ENCODE assay signal across 10 cellular contexts in genomic region chr11:64876226-64876750, GRCh38. TPM values are rescaled to one million over a fixed set of nuclear protein-coding genes. Genes with fewer than 3 reads are reported as not detected.
DNase-seq lines count a peak whose midpoint lies in the region; ATAC-seq, FAIRE-seq and TF ChIP-seq lines count a peak whose summit lies in the region.
"Had no signal": no experiment of that assay in that cellular context is flagged by ENCODE, and none has a peak within 500 bp of the region (broad histone marks: within the 10 kb centered on the region; RNA-seq: fewer than 3 reads in every experiment).

No MANE protein-coding gene starts in this region.

- no peak overlapping the region for H2BK120ac ChIP-seq in mesendoderm (ENCODE audit: low read depth, low read length)

- H3K27me3 ChIP-seq in K562 (ENCODE audit: control insufficient read depth in 2 of 2, insufficient read depth in 2 of 2, low read length in 2 of 2), result no peaks in the 10 kb centered on the region; a peak in 1 of 5 replicates
- no peaks in the 10 kb centered on the region for H3K27me3 ChIP-seq in mesendoderm (ENCODE audit: insufficient read depth, low read length, poor library complexity)
- H3K27me3 ChIP-seq in tibial artery, result no peaks in the 10 kb centered on the region

- H3K9me3 ChIP-seq in K562 (replicated peaks; ENCODE audit: control insufficient read depth, insufficient read depth, low read depth, low read length) (no peaks in the 10 kb centered on the region), tibial artery (no peaks in the 10 kb centered on the region)

- ATAC-seq in K562 (no peak), GM18909 (IDR thresholded peaks at IDR 0.05; ENCODE audit: poor library complexity, unreplicated experiment) (no peak), GM18505 (IDR thresholded peaks at IDR 0.05; ENCODE audit: unreplicated experiment) (no peak), HG03469 (IDR thresholded peaks at IDR 0.05; ENCODE audit: unreplicated experiment) (no peak)

- H2AK5ac ChIP-seq in mesendoderm (ENCODE audit: low read length), result no peak overlapping the region

- peaks cover 39% of the 10 kb centered on the region; the same call in 2 of the 3 replicates for H3K36me3 ChIP-seq in K562 (ENCODE audit: control insufficient read depth, insufficient read depth, low read length)
- no peaks in the 10 kb centered on the region for H3K36me3 ChIP-seq in mesendoderm (ENCODE audit: control insufficient read depth, insufficient read depth, low read length)
- H3K36me3 ChIP-seq in tibial artery, result peaks cover 9 to 36% (median 26%) of the 10 kb centered on the region in 3 donors

- CTCF ChIA-PET in K562 (lab: Yijun Ruan, JAX; ENCODE audit: low intra/inter-chr PET ratio), result no interaction called here

- no peak overlapping the region for H3K56ac ChIP-seq in mesendoderm (ENCODE audit: low read length)

- no peak for TF ChIP-seq RAD21 in K562 (CRISPR knock-in tag; conservative IDR thresholded peaks at IDR 0.05 in 1 of 2, IDR thresholded peaks at IDR 0.05 in 1 of 2)

- no peak overlapping the region for H2BK15ac ChIP-seq in mesendoderm (replicated peaks; ENCODE audit: low read depth)

- H2AFZ ChIP-seq in K562 (ENCODE audit: low read depth, low read length), result no peak overlapping the region

- TF ChIP-seq CTCF in K562 (IDR thresholded peaks at IDR 0.05 in 2 of 3, conservative IDR thresholded peaks at IDR 0.05 in 1 of 3; ENCODE audit: insufficient read depth in 2 of 3, low read depth in 1 of 3, low read length in 3 of 3), result no peak
- TF ChIP-seq CTCF in tibial artery (IDR thresholded peaks at IDR 0.05), result no peak

- H3K4me2 ChIP-seq in K562 (ENCODE audit: insufficient read depth, low read length) (peak overlapping the region; percentile 95), mesendoderm (ENCODE audit: low read length) (no peak overlapping the region)

- H3K4me3 ChIP-seq in K562, result peak overlapping the region; percentile 71; the same call in 1 of the 2 replicates
- H3K4me3 ChIP-seq in mesendoderm (ENCODE audit: low read length), result no peak overlapping the region
- peak overlapping the region; percentile 66 to 71 for H3K4me3 ChIP-seq in tibial artery

- H3K79me2 ChIP-seq in K562 (ENCODE audit: control insufficient read depth, insufficient read depth, low read length), result peaks cover 65% of the 10 kb centered on the region
- no peaks in the 10 kb centered on the region for H3K79me2 ChIP-seq in mesendoderm (ENCODE audit: control insufficient read depth, insufficient read depth, low read length)

- no peak for TF ChIP-seq EP300 in K562 (IDR thresholded peaks at IDR 0.05; ENCODE audit: low read length)

- no TSS peak for BruUV-seq in K562 (replicated peaks; lab: Mats Ljungman, UMichigan)

- intact Hi-C loops in K562 (cut with micrococcal nuclease) (no loop called here), tibial artery (cut with DNase I; ENCODE audit: low total_unique reads) (no loop called here)

- H3K23ac ChIP-seq in mesendoderm (ENCODE audit: low read length), result no peak overlapping the region

- H3K4ac ChIP-seq in mesendoderm (ENCODE audit: low read depth, low read length), result no peak overlapping the region

- H4K5ac ChIP-seq in mesendoderm (ENCODE audit: low read length), result no peak overlapping the region

- H3K9me1 ChIP-seq in K562 (ENCODE audit: control insufficient read depth, insufficient read depth, low read length), result no peaks in the 10 kb centered on the region

- 57% methylated on average over 11 of the region's 12 CpGs for WGBS in K562 (ENCODE audit: insufficient coverage, low coverage, missing lambda C conversion rate)
- WGBS in mesendoderm (ENCODE audit: extremely low coverage, insufficient coverage, low lambda C conversion rate), result no CpG with 5 or more reads among the region's 12 CpGs

- POLR2A ChIA-PET in K562 (lab: Yijun Ruan, JAX), result interaction anchor here (0.6 to 9.0 kb wide), 8 partner anchors 9 to 1192 kb away, joined by 3 to 109 read pairs (median 9); no protein-coding TSS in a partner anchor

- in situ Hi-C loops in K562 (cut with MboI), result no loop called here

- peaks cover 33 to 66% of the 10 kb centered on the region in 2 experiments for H3K4me1 ChIP-seq in K562 (replicated peaks in 1 of 2; ENCODE audit: control insufficient read depth in 2 of 2, insufficient read depth in 2 of 2, low read length in 2 of 2)
- H3K4me1 ChIP-seq in mesendoderm (ENCODE audit: control insufficient read depth, low read depth, low read length), result peaks cover 10% of the 10 kb centered on the region
- H3K4me1 ChIP-seq in tibial artery, result peaks cover 0 to 75% (median 57%) of the 10 kb centered on the region in 4 donors

- peak; percentile 62 for DNase-seq in activated naive CD4-positive, alpha-beta T cell treated with Interleukin-2 at 50 U/mL for 16 hours
- no peak for DNase-seq in activated naive CD4-positive, alpha-beta T cell (lab: John Stamatoyannopoulos, UW)
- DNase-seq in K562 (ENCODE audit: extremely low read depth in 1 of 4, low spot score in 3 of 4) (no peak), mesendoderm (no peak), tibial artery (no peak)
- DNase-seq: NCI-H187 treated with DMSO at 0.1 percent for 48 hours had no signal

- no peak overlapping the region; the same call in 2 of the 3 replicates for H3K27ac ChIP-seq in K562 (ENCODE audit: extremely low read depth, low read depth, low read length)
- no peak overlapping the region for H3K27ac ChIP-seq in mesendoderm (ENCODE audit: low read depth, low read length)
- H3K27ac ChIP-seq in tibial artery, result peak overlapping the region; percentile 81 to 97

- FAIRE-seq in K562 (lab: Jason Lieb, UNC), result no peak

- peak overlapping the region; percentile 70 to 99; a peak in 3 of 4 replicates for H3K9ac ChIP-seq in K562 (ENCODE audit: insufficient read depth in 1 of 2, low read depth in 2 of 2, low read length in 2 of 2)
- peak overlapping the region; percentile 96 for H3K9ac ChIP-seq in mesendoderm (ENCODE audit: low read length)

- no peak overlapping the region for H2BK5ac ChIP-seq in mesendoderm (ENCODE audit: low read length)

- peaks cover 15% of the 10 kb centered on the region for H3K79me1 ChIP-seq in mesendoderm (ENCODE audit: low read length)

- TF ChIP-seq POLR2A in K562 (conservative IDR thresholded peaks at IDR 0.05) (no peak), GM18505 (IDR thresholded peaks at IDR 0.05; ENCODE audit: borderline replicate concordance, extremely low read depth, insufficient read depth, insufficient read length) (no peak)

- no peak overlapping the region for H3K18ac ChIP-seq in mesendoderm (ENCODE audit: low read length)

- H4K8ac ChIP-seq in mesendoderm (ENCODE audit: low read depth, low read length), result no peak overlapping the region

- H4K20me1 ChIP-seq in K562 (replicated peaks; ENCODE audit: control insufficient read depth, insufficient read depth, low read length), result peaks cover 14% of the 10 kb centered on the region; the same call in 1 of the 2 replicates

RNA-seq across cellular contexts. Expression of gene EHD1, which starts 2.1 kb away (rescaled TPM):
- total RNA-seq in K562 (2011; cell fraction: chromatin; rRNA removed; ENCODE audit: low replicate concordance), result 20.8 and 92.1 TPM in 2 replicates
- total RNA-seq in K562 (2011; cell fraction: nucleolus; rRNA removed), result 57.7 and 64.3 TPM in 2 replicates
- 24.2 and 37.8 TPM in 2 replicates for total RNA-seq in K562 (2011; cell fraction: nucleoplasm; rRNA removed)
- total RNA-seq in K562 (2014; rRNA removed) (39.1 and 40.0 TPM in 2 replicates), K562 (2014; rRNA removed; fragmentation: Illumina TruSeq; extraction: Trizol) (7.2 and 11.5 TPM in 2 replicates), K562 (2015; rRNA removed; fragmentation: Illumina TruSeq; extraction: Trizol) (12.7 and 12.9 TPM in 2 replicates), K562 (2021) (65.0 and 69.6 TPM in 2 replicates)
- polyA plus RNA-seq in K562 (2011; rRNA removed) (16.4 and 34.2 TPM in 2 replicates), K562 (2014; fragmentation: Illumina TruSeq; extraction: Trizol) (41.0 and 45.1 TPM in 2 replicates), K562 (2014; fragmentation: Nextera tagmentation; extraction: Ambion mirVana) (under 1 TPM; 0.46 to 0.59 TPM), K562 (2014; rRNA removed) (26.8 and 27.3 TPM in 2 replicates)
- 30.6 and 56.6 TPM in 2 replicates for polyA plus RNA-seq in K562 (2011; cell fraction: cytosol; rRNA removed)
- polyA plus RNA-seq in K562 (2011; cell fraction: nucleus; rRNA removed), result 30.2 and 48.9 TPM in 2 replicates
- 38.5 and 52.8 TPM in 2 replicates for polyA plus RNA-seq in K562 (2012)
- polyA minus RNA-seq in K562 (2011; rRNA and poly(A)+ RNA removed), result 26.8 and 39.2 TPM in 2 replicates
- 50.9 and 64.3 TPM in 2 replicates for polyA minus RNA-seq in K562 (2011; cell fraction: cytosol; rRNA and poly(A)+ RNA removed)
- polyA minus RNA-seq in K562 (2011; cell fraction: nucleus; rRNA and poly(A)+ RNA removed), result 17.4 and 22.8 TPM in 2 replicates
- 21.1 TPM for polyA plus RNA-seq in mesendoderm (2013, experiment 1 of 2)
- polyA plus RNA-seq in mesendoderm (2013, experiment 2 of 2), result 21.9 TPM

RNA-seq across cellular contexts. Expression of gene CDC42BPG, which starts 31.8 kb away (rescaled TPM):
- 19.1 and 64.6 TPM in 2 replicates for total RNA-seq in K562 (2011; cell fraction: chromatin; rRNA removed; ENCODE audit: low replicate concordance)
- 33.3 and 37.9 TPM in 2 replicates for total RNA-seq in K562 (2011; cell fraction: nucleolus; rRNA removed)
- 16.2 and 19.7 TPM in 2 replicates for total RNA-seq in K562 (2011; cell fraction: nucleoplasm; rRNA removed)
- total RNA-seq in K562 (2014; rRNA removed), result 4.0 and 7.1 TPM in 2 replicates
- total RNA-seq in K562 (2014; rRNA removed; fragmentation: Illumina TruSeq; extraction: Trizol), result 0.99 and 1.1 TPM in 2 replicates
- total RNA-seq in K562 (2015; rRNA removed; fragmentation: Illumina TruSeq; extraction: Trizol), result 2.1 and 2.5 TPM in 2 replicates
- 7.4 and 8.8 TPM in 2 replicates for total RNA-seq in K562 (2021)
- 2.2 and 3.6 TPM in 2 replicates for polyA plus RNA-seq in K562 (2011; rRNA removed)
- polyA plus RNA-seq in K562 (2011; cell fraction: cytosol; rRNA removed), result 2.0 and 4.5 TPM in 2 replicates
- polyA plus RNA-seq in K562 (2011; cell fraction: nucleus; rRNA removed), result 15.1 and 28.5 TPM in 2 replicates
- polyA plus RNA-seq in K562 (2012), result 4.7 and 6.3 TPM in 2 replicates
- 1.8 and 4.6 TPM in 2 replicates for polyA plus RNA-seq in K562 (2014; fragmentation: Illumina TruSeq; extraction: Trizol)
- under 1 TPM; 0.04 to 0.08 TPM for polyA plus RNA-seq in K562 (2014; fragmentation: Nextera tagmentation; extraction: Ambion mirVana)
- 7.9 and 11.8 TPM in 2 replicates for polyA plus RNA-seq in K562 (2014; rRNA removed)
- polyA minus RNA-seq in K562 (2011; rRNA and poly(A)+ RNA removed), result 2.1 and 3.0 TPM in 2 replicates
- 3.2 and 3.5 TPM in 2 replicates for polyA minus RNA-seq in K562 (2011; cell fraction: cytosol; rRNA and poly(A)+ RNA removed)
- polyA minus RNA-seq in K562 (2011; cell fraction: nucleus; rRNA and poly(A)+ RNA removed), result 12.1 and 12.2 TPM in 2 replicates
- 3.2 TPM for polyA plus RNA-seq in mesendoderm (2013, experiment 1 of 2)
- polyA plus RNA-seq in mesendoderm (2013, experiment 2 of 2), result 3.4 TPM

RNA-seq across cellular contexts. Expression of gene ATG2A, which starts 40.7 kb away (rescaled TPM):
- 50.6 and 183 TPM in 2 replicates for total RNA-seq in K562 (2011; cell fraction: chromatin; rRNA removed; ENCODE audit: low replicate concordance)
- 131 and 133 TPM in 2 replicates for total RNA-seq in K562 (2011; cell fraction: nucleolus; rRNA removed)
- 70.0 and 70.2 TPM in 2 replicates for total RNA-seq in K562 (2011; cell fraction: nucleoplasm; rRNA removed)
- total RNA-seq in K562 (2014; rRNA removed) (22.2 and 22.4 TPM in 2 replicates), K562 (2014; rRNA removed; fragmentation: Illumina TruSeq; extraction: Trizol) (3.2 and 3.6 TPM in 2 replicates), K562 (2015; rRNA removed; fragmentation: Illumina TruSeq; extraction: Trizol) (6.2 and 7.7 TPM in 2 replicates), K562 (2021) (37.7 and 45.9 TPM in 2 replicates)
- polyA plus RNA-seq in K562 (2011; rRNA removed) (4.6 and 11.2 TPM in 2 replicates), K562 (2014; fragmentation: Illumina TruSeq; extraction: Trizol) (5.2 and 15.8 TPM in 2 replicates), K562 (2014; fragmentation: Nextera tagmentation; extraction: Ambion mirVana) (under 1 TPM; 0.25 to 0.53 TPM), K562 (2014; rRNA removed) (21.0 and 21.6 TPM in 2 replicates)
- 6.2 and 17.3 TPM in 2 replicates for polyA plus RNA-seq in K562 (2011; cell fraction: cytosol; rRNA removed)
- 42.8 and 78.0 TPM in 2 replicates for polyA plus RNA-seq in K562 (2011; cell fraction: nucleus; rRNA removed)
- polyA plus RNA-seq in K562 (2012), result 22.5 and 32.9 TPM in 2 replicates
- 5.7 and 7.2 TPM in 2 replicates for polyA minus RNA-seq in K562 (2011; rRNA and poly(A)+ RNA removed)
- 18.2 and 19.4 TPM in 2 replicates for polyA minus RNA-seq in K562 (2011; cell fraction: cytosol; rRNA and poly(A)+ RNA removed)
- 45.1 and 49.8 TPM in 2 replicates for polyA minus RNA-seq in K562 (2011; cell fraction: nucleus; rRNA and poly(A)+ RNA removed)
- polyA plus RNA-seq in mesendoderm (2013, experiment 1 of 2), result 5.1 TPM
- polyA plus RNA-seq in mesendoderm (2013, experiment 2 of 2), result 5.4 TPM

RNA-seq across cellular contexts. Expression of gene PPP2R5B, which starts 48.2 kb away (rescaled TPM):
- total RNA-seq in K562 (2011; cell fraction: chromatin; rRNA removed; ENCODE audit: low replicate concordance), result 18.6 and 35.5 TPM in 2 replicates
- total RNA-seq in K562 (2011; cell fraction: nucleolus; rRNA removed), result 16.1 and 22.7 TPM in 2 replicates
- total RNA-seq in K562 (2011; cell fraction: nucleoplasm; rRNA removed), result 17.8 and 18.6 TPM in 2 replicates
- total RNA-seq in K562 (2014; rRNA removed) (3.3 and 5.2 TPM in 2 replicates), K562 (2014; rRNA removed; fragmentation: Illumina TruSeq; extraction: Trizol) (1.8 and 3.2 TPM in 2 replicates), K562 (2015; rRNA removed; fragmentation: Illumina TruSeq; extraction: Trizol) (2.5 and 2.6 TPM in 2 replicates), K562 (2021) (6.4 and 7.8 TPM in 2 replicates)
- polyA plus RNA-seq in K562 (2011; rRNA removed) (7.3 and 11.1 TPM in 2 replicates), K562 (2014; fragmentation: Illumina TruSeq; extraction: Trizol) (5.1 and 5.2 TPM in 2 replicates), K562 (2014; fragmentation: Nextera tagmentation; extraction: Ambion mirVana) (under 1 TPM; 0.10 to 0.13 TPM), K562 (2014; rRNA removed) (5.1 and 6.1 TPM in 2 replicates)
- 9.0 and 9.1 TPM in 2 replicates for polyA plus RNA-seq in K562 (2011; cell fraction: cytosol; rRNA removed)
- polyA plus RNA-seq in K562 (2011; cell fraction: nucleus; rRNA removed), result 46.9 and 48.0 TPM in 2 replicates
- 5.8 and 10.7 TPM in 2 replicates for polyA plus RNA-seq in K562 (2012)
- 3.4 and 4.0 TPM in 2 replicates for polyA minus RNA-seq in K562 (2011; rRNA and poly(A)+ RNA removed)
- 3.6 and 3.9 TPM in 2 replicates for polyA minus RNA-seq in K562 (2011; cell fraction: cytosol; rRNA and poly(A)+ RNA removed)
- polyA minus RNA-seq in K562 (2011; cell fraction: nucleus; rRNA and poly(A)+ RNA removed), result 4.8 and 5.9 TPM in 2 replicates
- 2.4 TPM for polyA plus RNA-seq in mesendoderm (2013, experiment 1 of 2)
- 3.2 TPM for polyA plus RNA-seq in mesendoderm (2013, experiment 2 of 2)

RNA-seq across cellular contexts. Expression of gene GPHA2, which starts 59.4 kb away (rescaled TPM):
- not detected in 2 replicates for total RNA-seq in K562 (2011; cell fraction: chromatin; rRNA removed; ENCODE audit: low replicate concordance)
- total RNA-seq in K562 (2011; cell fraction: nucleolus; rRNA removed), result not detected in 2 replicates
- not detected in 2 replicates for total RNA-seq in K562 (2011; cell fraction: nucleoplasm; rRNA removed)
- not detected in 2 replicates for total RNA-seq in K562 (2014; rRNA removed)
- total RNA-seq in K562 (2014; rRNA removed; fragmentation: Illumina TruSeq; extraction: Trizol), result not detected in 2 replicates
- total RNA-seq in K562 (2015; rRNA removed; fragmentation: Illumina TruSeq; extraction: Trizol), result 0.22 TPM in 1 of 2 replicates, not detected in the other
- total RNA-seq in K562 (2021), result not detected in 2 replicates
- not detected in 2 replicates for polyA plus RNA-seq in K562 (2011; rRNA removed)
- polyA plus RNA-seq in K562 (2011; cell fraction: cytosol; rRNA removed), result not detected in 2 replicates
- polyA plus RNA-seq in K562 (2011; cell fraction: nucleus; rRNA removed), result 0.74 and 0.88 TPM in 2 replicates
- polyA plus RNA-seq in K562 (2012), result not detected in 2 replicates
- not detected in 2 replicates for polyA plus RNA-seq in K562 (2014; fragmentation: Illumina TruSeq; extraction: Trizol)
- under 1 TPM in 1 of 2 experiments, not detected in 1; 0.17 TPM for polyA plus RNA-seq in K562 (2014; fragmentation: Nextera tagmentation; extraction: Ambion mirVana)
- polyA plus RNA-seq in K562 (2014; rRNA removed), result 1.4 TPM in 1 of 2 replicates, not detected in the other
- polyA minus RNA-seq in K562 (2011; rRNA and poly(A)+ RNA removed), result not detected in 2 replicates
- polyA minus RNA-seq in K562 (2011; cell fraction: cytosol; rRNA and poly(A)+ RNA removed), result not detected in 2 replicates
- polyA minus RNA-seq in K562 (2011; cell fraction: nucleus; rRNA and poly(A)+ RNA removed), result not detected in 2 replicates
- polyA plus RNA-seq in mesendoderm (2013, experiment 1 of 2), result 1.2 TPM
- 1.1 TPM for polyA plus RNA-seq in mesendoderm (2013, experiment 2 of 2)
- total RNA-seq: Daoy had no signal

Comparison
In these comparisons a context has a peak if more than half of its experiments do, and no peak if none do; other contexts are left out.
1. H3K27ac ChIP-seq: peak in tibial artery (2 of 2); none in K562 (single experiment) and mesendoderm (single experiment).